Comparison of ENCODE assay signal across 24 cellular contexts in genomic region chr11:119237515-119237914, GRCh38. TPM values are rescaled to one million over a fixed set of nuclear protein-coding genes. Genes with fewer than 3 reads are reported as not detected.
"Had no signal": no experiment of that assay in that cellular context is flagged by ENCODE, and none has a peak within 500 bp of the region (broad histone marks: within the 10 kb centered on the region; RNA-seq: fewer than 3 reads in every experiment).

No MANE protein-coding gene starts in this region.

- H3K4me3 Mint-ChIP-seq: activated T-helper 1 cell treated with anti-CD3 and anti-CD28 coated beads, Interleukin-12 subunit alpha, Interleukin-12 subunit beta, Interleukin-2, Interleukin-4 antibody, amounts not matched to agents 30 ng/mL and 10 ng/mL and 1 ng/mL, durations not matched to agents 14 hours and 24 hours and 36 hours; immature natural killer cell had no signal

- H3K27me3 Mint-ChIP-seq: progenitor cell of endocrine pancreas had no signal

- H3K27me3 ChIP-seq: esophagus muscularis mucosa, right atrium auricular region, upper lobe of left lung had no signal

- FAIRE-seq: endothelial cell of umbilical vein had no signal

- H3K9me3 Mint-ChIP-seq: activated naive CD4-positive, alpha-beta T cell treated with anti-CD3 and anti-CD28 coated beads, Interleukin-2, amount 50 U/mL, for 72 hours; activated T-helper 1 cell treated with anti-CD3 and anti-CD28 coated beads, Interleukin-12 subunit alpha, Interleukin-12 subunit beta, Interleukin-2, Interleukin-4 antibody, amounts not matched to agents 30 ng/mL and 10 ng/mL and 1 ng/mL, durations not matched to agents 14 hours and 24 hours and 36 hours; immature natural killer cell had no signal

- H3K9me3 ChIP-seq: esophagus muscularis mucosa, right atrium auricular region, thoracic aorta, upper lobe of left lung had no signal

- H3K27ac Mint-ChIP-seq: immature natural killer cell, progenitor cell of endocrine pancreas had no signal

- H3K4me1 ChIP-seq: right atrium auricular region, upper lobe of left lung had no signal

- DNase-seq: activated CD4-positive, alpha-beta T cell treated with anti-CD3 and anti-CD28 coated beads, Interleukin-2, amount 50 U/mL, for 1 hour; activated CD4-positive, CD25-positive, alpha-beta regulatory T cell treated with anti-CD3 and anti-CD28 coated beads, Interleukin-2, amount 50 U/mL, for 72 hours; activated gamma-delta T cell treated with Interleukin-2 at 50 U/mL for 16 hours; amygdala; dermis blood vessel endothelial cell; effector memory CD4-positive, alpha-beta T cell; immature natural killer cell; kidney glomerular epithelial cell; left ventricle myocardium superior; stimulated activated CD4-positive, alpha-beta T cell treated with anti-CD3 and anti-CD28 coated beads, Interleukin-15, amount 100 ng/mL, for 24 hours; stimulated activated CD4-positive, alpha-beta T cell treated with anti-CD3 and anti-CD28 coated beads, Interleukin-2, amount 100 ng/mL, for 48 hours; T-helper 9 cell had no signal

- H3K4me3 ChIP-seq: esophagus muscularis mucosa, right atrium auricular region, thoracic aorta, upper lobe of left lung had no signal

- H3K36me3 ChIP-seq: right atrium auricular region, thoracic aorta had no signal

- H3K27ac ChIP-seq: esophagus muscularis mucosa, right atrium auricular region, thoracic aorta, upper lobe of left lung had no signal

RNA-seq across cellular contexts. Expression of gene NHERF4, which starts 52.2 kb away (rescaled TPM):
- total RNA-seq: activated CD8-positive, alpha-beta memory T cell treated with anti-CD3 and anti-CD28 coated beads for 36 hours; activated T-helper 1 cell treated with anti-CD3 and anti-CD28 coated beads, Interleukin-12 subunit alpha, Interleukin-12 subunit beta, Interleukin-2, Interleukin-4 antibody, amounts not matched to agents 30 ng/mL and 10 ng/mL and 1 ng/mL, durations not matched to agents 14 hours and 24 hours and 36 hours; cardiac septum; dermis blood vessel endothelial cell; endothelial cell of umbilical vein; mononuclear cell had no signal
- polyA plus RNA-seq: endothelial cell of umbilical vein, neural cell had no signal
